ENCODE assay signal across 27 cellular contexts in the genomic region with DNA sequence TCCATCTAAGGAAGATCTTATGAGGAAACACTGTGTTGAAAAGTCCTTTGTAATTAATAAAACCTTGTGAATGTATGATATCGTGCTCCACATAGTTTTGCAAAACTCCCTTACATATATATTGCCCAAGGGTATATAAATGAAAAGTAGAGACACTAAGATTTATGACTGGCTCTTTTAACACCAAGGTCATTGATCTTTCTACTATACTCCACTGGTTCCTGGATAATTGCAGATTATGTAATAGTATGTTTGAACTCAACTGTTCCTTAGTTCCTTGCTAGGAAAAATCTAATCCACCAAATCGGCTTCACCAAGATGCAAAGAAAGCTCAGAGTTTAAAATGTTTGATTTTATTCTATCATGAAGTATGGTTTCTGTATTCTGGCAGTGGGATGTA. TPM values are rescaled to one million over a fixed set of nuclear protein-coding genes. Genes with fewer than 3 reads are reported as not detected.
A peak's percentile ranks its signal among the peaks of the same experiment; 100 is the strongest.
DNase-seq lines count a peak whose midpoint lies in the region; ATAC-seq, FAIRE-seq and TF ChIP-seq lines count a peak whose summit lies in the region.
"Had no signal": no experiment of that assay in that cellular context is flagged by ENCODE, and none has a peak within 500 bp of the region (broad histone marks: within the 10 kb centered on the region; RNA-seq: fewer than 3 reads in every experiment).

No MANE protein-coding gene starts in this region.

- peaks cover 15% of the 10 kb centered on the region for H3K4me1 Mint-ChIP-seq in MCF 10A (ENCODE audit: insufficient read depth, unreplicated experiment)

- no peaks in the 10 kb centered on the region for H3K79me2 ChIP-seq in HepG2 (ENCODE audit: insufficient read depth, low read length)

- TF ChIP-seq POLR2A in breast epithelium (IDR thresholded peaks at IDR 0.05) (no peak), HepG2 (IDR thresholded peaks at IDR 0.05; ENCODE audit: insufficient read depth in 1 of 2, low read depth in 2 of 2, low read length in 2 of 2) (no peak)

- H4K20me1 ChIP-seq in HepG2 (ENCODE audit: insufficient read depth, low read length): no peaks in the 10 kb centered on the region
- H4K20me1 ChIP-seq: BLaER1; BLaER1 treated with 17β-estradiol and CSF1 and Interleukin-3, amounts not matched to agents 10 nM and 100 nM had no signal

- H3K4me3 ChIP-seq in breast epithelium: no peak overlapping the region
- H3K4me3 ChIP-seq in liver (ENCODE audit: low read depth in 1 of 3, low read length in 3 of 3): no peak overlapping the region
- no peak overlapping the region for H3K4me3 ChIP-seq in HepG2 (replicated peaks in 1 of 3; ENCODE audit: insufficient read depth in 1 of 3, low read depth in 2 of 3, low read length in 3 of 3)
- H3K4me3 ChIP-seq: A549; BLaER1; BLaER1 treated with 17β-estradiol and CSF1 and Interleukin-3, amounts not matched to agents 10 nM and 100 nM had no signal

- H3K36me3 ChIP-seq in breast epithelium (no peaks in the 10 kb centered on the region), liver (ENCODE audit: control insufficient read depth in 4 of 4, insufficient read depth in 3 of 4, low read depth in 1 of 4, low read length in 3 of 4) (no peaks in the 10 kb centered on the region), HepG2 (replicated peaks in 1 of 2; ENCODE audit: control insufficient read depth in 1 of 2, insufficient read depth in 2 of 2, low read length in 2 of 2) (no peaks in the 10 kb centered on the region)
- H3K36me3 ChIP-seq: BE2C; BLaER1; BLaER1 treated with 17β-estradiol and CSF1 and Interleukin-3, amounts not matched to agents 10 nM and 100 nM had no signal

- no TSS peak for BruUV-seq in MCF 10A (replicated peaks; lab: Mats Ljungman, UMichigan)
- no TSS peak for BruUV-seq in HepG2 (replicated peaks; lab: Mats Ljungman, UMichigan)

- DNase-seq in NCI-H2227 treated with DMSO at 0.1 percent for 48 hours (lab: John Stamatoyannopoulos, UW) (peak; percentile 16), NCI-H2227 (lab: John Stamatoyannopoulos, UW; ENCODE audit: unreplicated experiment) (no peak), MCF 10A (ENCODE audit: unreplicated experiment) (no peak), breast epithelium (ENCODE audit: low spot score in 2 of 2) (no peak), HepG2 (ENCODE audit: low spot score) (no peak)
- DNase-seq: 8988T; ACHN; BE2C; Caco-2; Calu3; CD4-positive, alpha-beta T cell; CD8-positive, alpha-beta memory T cell; DMS 273 treated with DMSO at 0.1 percent for 48 hours; DMS153; DMS79; DND-41 had no signal

- intact Hi-C loops in MCF 10A (cut with micrococcal nuclease): loop anchor here (5.0 to 10.0 kb wide), 2 partner anchors 627 to 630 kb away; partner anchors contain the start of gene UCHL1
- intact Hi-C loops in breast epithelium (cut with DNase I; ENCODE audit: low total_unique reads): loop anchor here (10.0 kb wide), 2 partner anchors 473 to 633 kb away; partner anchors contain the start of gene UCHL1
- intact Hi-C loops in HepG2 (cut with micrococcal nuclease; ENCODE audit: unreplicated experiment): no loop called here

- 46% methylated on average over 2 of the region's 2 CpGs for WGBS in liver
- WGBS in HepG2 (ENCODE audit: low lambda C conversion rate): 12% methylated on average over 2 of the region's 2 CpGs

- H3K27me3 Mint-ChIP-seq in MCF 10A (ENCODE audit: insufficient read depth, unreplicated experiment): no peaks in the 10 kb centered on the region

- H3K9me3 Mint-ChIP-seq in MCF 10A (ENCODE audit: unreplicated experiment): no peaks in the 10 kb centered on the region
- H3K9me3 Mint-ChIP-seq: CD14-positive monocyte; CD4-positive, alpha-beta memory T cell; CD4-positive, alpha-beta T cell; CD4-positive, CD25-positive, alpha-beta regulatory T cell; CD8-positive, alpha-beta memory T cell; CD8-positive, alpha-beta T cell had no signal

- POLR2A ChIA-PET in MCF 10A (lab: Yijun Ruan, JAX): interaction anchor here (0.8 to 7.6 kb wide), 10 partner anchors 48 to 195 kb away, joined by 3 to 74 read pairs (median 5); partner anchors contain the start of gene TMEM33
- POLR2A ChIA-PET in HepG2 (lab: Yijun Ruan, JAX): no interaction called here

- TF ChIP-seq EP300 in HepG2 (IDR thresholded peaks at IDR 0.05; ENCODE audit: low read depth in 2 of 2, low read length in 2 of 2) (no peak), HepG2 (CRISPR knock-in tag; IDR thresholded peaks at IDR 0.05; ENCODE audit: borderline replicate concordance) (no peak)

- TF ChIP-seq RAD21 in liver (IDR thresholded peaks at IDR 0.05) (no peak), HepG2 (CRISPR knock-in tag; IDR thresholded peaks at IDR 0.05) (no peak)

- no peaks in the 10 kb centered on the region for H3K9me3 ChIP-seq in breast epithelium
- no peaks in the 10 kb centered on the region for H3K9me3 ChIP-seq in liver (ENCODE audit: control insufficient read depth in 4 of 4, low read length in 3 of 4)
- H3K9me3 ChIP-seq in HepG2 (ENCODE audit: low read length): no peaks in the 10 kb centered on the region
- H3K9me3 ChIP-seq: A549, BE2C, Caco-2 had no signal

- no peak for TF ChIP-seq CTCF in MCF 10A (IDR thresholded peaks at IDR 0.05; ENCODE audit: unreplicated experiment)
- TF ChIP-seq CTCF in breast epithelium (IDR thresholded peaks at IDR 0.05): no peak
- no peak for TF ChIP-seq CTCF in liver (IDR thresholded peaks at IDR 0.05; ENCODE audit: low read depth, low read length, missing input control)
- no peak for TF ChIP-seq CTCF in HepG2 (CRISPR knock-in tag; IDR thresholded peaks at IDR 0.05)

- H3K4me1 ChIP-seq in breast epithelium (no peaks in the 10 kb centered on the region), liver (ENCODE audit: control insufficient read depth in 4 of 4, insufficient read depth in 4 of 4, low read length in 3 of 4) (peaks cover 2 to 49% (median 39%) of the 10 kb centered on the region in 4 donors), HepG2 (ENCODE audit: insufficient read depth, low read length) (peaks cover 16% of the 10 kb centered on the region)
- H3K4me1 ChIP-seq: A549, Caco-2 had no signal

- FAIRE-seq in HepG2 (lab: Jason Lieb, UNC): no peak
- FAIRE-seq: A549 had no signal

- in situ Hi-C loops in HepG2 (cut with HindIII; ENCODE audit: extremely low pct_ligation_motif_present, low pct_unique_long_range_greater_than_20kb): loop anchor here (5.0 to 10.0 kb wide), 2 partner anchors 195 to 623 kb away; no protein-coding TSS in a partner anchor

- no peak overlapping the region for H2AFZ ChIP-seq in HepG2 (ENCODE audit: low read length)

- H3K36me3 Mint-ChIP-seq in MCF 10A (ENCODE audit: insufficient read depth, unreplicated experiment): no peaks in the 10 kb centered on the region
- H3K36me3 Mint-ChIP-seq: CD14-positive monocyte; CD4-positive, alpha-beta memory T cell; CD4-positive, CD25-positive, alpha-beta regulatory T cell; CD8-positive, alpha-beta memory T cell; CD8-positive, alpha-beta T cell had no signal

- H3K4me2 ChIP-seq in HepG2 (ENCODE audit: low read depth, low read length): no peak overlapping the region
- H3K4me2 ChIP-seq: A549; BLaER1; BLaER1 treated with 17β-estradiol and CSF1 and Interleukin-3, amounts not matched to agents 10 nM and 100 nM had no signal

- CTCF ChIA-PET in MCF 10A (lab: Yijun Ruan, JAX) (interaction anchor here (0.6 to 8.7 kb wide), 29 partner anchors 9 to 632 kb away, joined by 3 to 193 read pairs (median 4); no protein-coding TSS in a partner anchor), HepG2 (lab: Yijun Ruan, JAX; ENCODE audit: low intra/inter-chr PET ratio, low total read pairs) (interaction anchor here (1.4 to 4.2 kb wide), 4 partner anchors 33 to 606 kb away, joined by 3 to 34 read pairs (median 8); no protein-coding TSS in a partner anchor)

- no peak overlapping the region for H3K27ac ChIP-seq in breast epithelium
- H3K27ac ChIP-seq in liver (ENCODE audit: low read depth in 1 of 2, low read length in 2 of 2): no peak overlapping the region
- no peak overlapping the region for H3K27ac ChIP-seq in HepG2 (ENCODE audit: extremely low read length, insufficient read depth, low read length)
- H3K27ac ChIP-seq: 22Rv1; A549; BLaER1; BLaER1 treated with 17β-estradiol and CSF1 and Interleukin-3, amounts not matched to agents 10 nM and 100 nM; C4-2B had no signal

- H3K4me3 Mint-ChIP-seq in MCF 10A (ENCODE audit: unreplicated experiment): no peak overlapping the region
- H3K4me3 Mint-ChIP-seq: B cell; CD4-positive, alpha-beta memory T cell; CD4-positive, alpha-beta T cell; CD4-positive, CD25-positive, alpha-beta regulatory T cell; CD8-positive, alpha-beta memory T cell; CD8-positive, alpha-beta T cell had no signal

- H3K27ac Mint-ChIP-seq in MCF 10A (ENCODE audit: low read depth, unreplicated experiment): peak overlapping the region; percentile 57
- H3K27ac Mint-ChIP-seq: B cell; CD14-positive monocyte; CD4-positive, alpha-beta memory T cell; CD4-positive, alpha-beta T cell; CD4-positive, CD25-positive, alpha-beta regulatory T cell; CD8-positive, alpha-beta memory T cell; CD8-positive, alpha-beta T cell had no signal

- H3K9ac ChIP-seq in liver (ENCODE audit: low read depth in 1 of 2, low read length in 2 of 2): no peak overlapping the region
- no peak overlapping the region for H3K9ac ChIP-seq in HepG2 (ENCODE audit: insufficient read depth, low read depth, low read length)
- H3K9ac ChIP-seq: BLaER1; BLaER1 treated with 17β-estradiol and CSF1 and Interleukin-3, amounts not matched to agents 10 nM and 100 nM had no signal

- ATAC-seq in HepG2: no peak
- ATAC-seq: A549; CD8-positive, alpha-beta T cell had no signal

- H3K27me3 ChIP-seq in breast epithelium (peaks cover 0 to 6% of the 10 kb centered on the region in 2 donors), liver (ENCODE audit: control insufficient read depth in 4 of 4, insufficient read depth in 4 of 4, low read length in 3 of 4) (no peaks in the 10 kb centered on the region), HepG2 (ENCODE audit: control insufficient read depth in 1 of 2, insufficient read depth in 2 of 2, low read length in 2 of 2) (no peaks in the 10 kb centered on the region)
- H3K27me3 ChIP-seq: BE2C, BLaER1 had no signal

RNA-seq across cellular contexts. Expression of gene TMEM33, which starts 47.9 kb away (rescaled TPM):
- 101 and 117 TPM in 2 replicates for total RNA-seq in MCF 10A (2022)
- 10 to 100 TPM; 35.7 to 52.7 (median 42.0) TPM for total RNA-seq in breast epithelium
- 10 to 100 TPM; 28.8 to 49.0 TPM for total RNA-seq in liver
- polyA plus RNA-seq in liver: 10 to 100 TPM; 20.8 to 34.7 TPM
- total RNA-seq in HepG2 (2016; rRNA removed; fragmentation: Illumina TruSeq; extraction: Trizol): 51.6 and 66.6 TPM in 2 replicates
- 6.1 and 7.9 TPM in 2 replicates for total RNA-seq in HepG2 (2016; cell fraction: cytosol; rRNA removed; fragmentation: Illumina TruSeq; extraction: Trizol; ENCODE audit: low read depth)
- 53.3 and 58.7 TPM in 2 replicates for total RNA-seq in HepG2 (2016; cell fraction: insoluble cytoplasmic fraction; rRNA removed; fragmentation: Illumina TruSeq; extraction: Trizol)
- total RNA-seq in HepG2 (2016; cell fraction: membrane; rRNA removed; fragmentation: Illumina TruSeq; extraction: Trizol): 17.7 and 20.2 TPM in 2 replicates
- 56.2 and 69.6 TPM in 2 replicates for total RNA-seq in HepG2 (2016; cell fraction: nucleus; rRNA removed; fragmentation: Illumina TruSeq; extraction: Trizol)
- 36.1 and 40.1 TPM in 2 replicates for polyA plus RNA-seq in HepG2 (2011; rRNA removed)
- polyA plus RNA-seq in HepG2 (2011; cell fraction: cytosol; rRNA removed): 24.4 and 32.3 TPM in 2 replicates
- polyA plus RNA-seq in HepG2 (2011; cell fraction: nucleus; rRNA removed): 9.6 and 12.2 TPM in 2 replicates
- 20.5 and 27.5 TPM in 2 replicates for polyA plus RNA-seq in HepG2 (2012)
- 7.0 and 7.2 TPM in 2 replicates for polyA plus RNA-seq in HepG2 (2016; cell fraction: cytosol; fragmentation: Illumina TruSeq; extraction: Trizol; ENCODE audit: low read depth)
- polyA plus RNA-seq in HepG2 (2016; cell fraction: insoluble cytoplasmic fraction; fragmentation: Illumina TruSeq; extraction: Trizol; ENCODE audit: low read depth): 34.2 and 35.6 TPM in 2 replicates
- 12.0 and 13.3 TPM in 2 replicates for polyA plus RNA-seq in HepG2 (2016; cell fraction: membrane; fragmentation: Illumina TruSeq; extraction: Trizol; ENCODE audit: low read depth)
- 54.9 and 61.4 TPM in 2 replicates for polyA plus RNA-seq in HepG2 (2016; cell fraction: nucleus; fragmentation: Illumina TruSeq; extraction: Trizol; ENCODE audit: insufficient read depth, low read depth)
- 182 and 425 TPM in 2 replicates for polyA minus RNA-seq in HepG2 (2011; rRNA and poly(A)+ RNA removed; ENCODE audit: low replicate concordance)
- polyA minus RNA-seq in HepG2 (2011; cell fraction: cytosol; rRNA and poly(A)+ RNA removed): 46.3 and 60.5 TPM in 2 replicates
- 35.8 and 42.9 TPM in 2 replicates for polyA minus RNA-seq in HepG2 (2011; cell fraction: nucleus; rRNA and poly(A)+ RNA removed)
